In the genomic region with DNA sequence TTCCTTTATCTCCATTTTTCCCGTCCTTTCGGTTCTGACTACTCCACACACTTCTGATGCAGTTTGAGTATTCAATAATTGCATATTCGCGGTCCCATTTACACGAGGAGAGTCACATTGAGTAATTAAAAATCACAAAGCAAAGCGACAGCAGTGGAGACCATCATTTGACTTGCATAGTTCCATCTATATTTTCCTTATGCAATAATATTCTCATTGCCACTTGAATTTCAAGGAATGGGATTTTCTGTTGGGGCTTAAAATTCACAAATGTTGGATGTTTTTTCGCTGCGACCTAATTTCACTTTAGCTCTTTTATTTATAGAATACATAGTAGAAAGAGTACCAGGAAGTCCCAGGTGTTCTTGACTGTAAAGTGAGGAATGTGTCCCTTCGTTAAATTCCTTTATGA, we compare ENCODE assay signal across 8 cellular contexts.
DNase-seq lines count a peak whose midpoint lies in the region; ATAC-seq and TF ChIP-seq lines count a peak whose summit lies in the region.

No MANE protein-coding gene starts in this region.

- H3K9me3 ChIP-seq in ectodermal cell (ENCODE audit: control insufficient read depth, low read length): no peaks in the 10 kb centered on the region
- no peaks in the 10 kb centered on the region for H3K9me3 ChIP-seq in neural progenitor cell (ENCODE audit: low read depth)

- H3K27me3 ChIP-seq in ectodermal cell (ENCODE audit: control insufficient read depth, insufficient read depth, low read length, poor library complexity, severe bottlenecking): peaks cover 4% of the 10 kb centered on the region
- no peaks in the 10 kb centered on the region for H3K27me3 ChIP-seq in neural progenitor cell

- no peak for TF ChIP-seq POLR2A in NB4 (IDR thresholded peaks at IDR 0.05; ENCODE audit: extremely low read depth, insufficient read length)

- no peaks in the 10 kb centered on the region for H4K20me1 ChIP-seq in neural progenitor cell (ENCODE audit: low read depth)

- H3K36me3 ChIP-seq in ectodermal cell (ENCODE audit: control insufficient read depth, insufficient read depth, low read length): no peaks in the 10 kb centered on the region
- H3K36me3 ChIP-seq in neural progenitor cell: no peaks in the 10 kb centered on the region

- H3K4me1 Mint-ChIP-seq in CD14-positive monocyte (peaks cover 21% of the 10 kb centered on the region), neural progenitor cell (peaks cover 29% of the 10 kb centered on the region)

- H3K4me2 ChIP-seq in neural progenitor cell: peak overlapping the region; percentile 68

- H3K27ac ChIP-seq in ectodermal cell (ENCODE audit: insufficient read depth, low read depth, low read length, poor library complexity, severe bottlenecking) (peak overlapping the region; percentile 47), neural progenitor cell (no peak overlapping the region)

- H3K79me2 ChIP-seq in neural progenitor cell (ENCODE audit: low read depth): peaks cover 34% of the 10 kb centered on the region

- H3K9me3 Mint-ChIP-seq in CD14-positive monocyte: peaks cover 0 to 6% (median 0%) of the 10 kb centered on the region in 7 donors
- H3K9me3 Mint-ChIP-seq in neural progenitor cell: peaks cover 6% of the 10 kb centered on the region

- peaks cover 20% of the 10 kb centered on the region for H3F3A ChIP-seq in neural progenitor cell (ENCODE audit: low read depth)

- 58 to 65% methylated on average over 7 of the region's 9 CpGs for WGBS in ectodermal cell, 2 experiments

- H3K4me3 Mint-ChIP-seq in CD14-positive monocyte (peak overlapping the region; percentile 90 to 93), neural progenitor cell (peak overlapping the region; percentile 87)

- intact Hi-C loops in CD14-positive monocyte (cut with micrococcal nuclease): no loop called here

- H3K36me3 Mint-ChIP-seq in CD14-positive monocyte (peaks cover 0 to 1% of the 10 kb centered on the region in 2 donors), neural progenitor cell (peaks cover 12% of the 10 kb centered on the region)

- H2AFZ ChIP-seq in neural progenitor cell (replicated peaks): peak overlapping the region; percentile 96

- H3K27me3 Mint-ChIP-seq in CD14-positive monocyte (ENCODE audit: low read depth in 3 of 3): peaks cover 3 to 19% (median 11%) of the 10 kb centered on the region in 3 donors
- H3K27me3 Mint-ChIP-seq in neural progenitor cell (ENCODE audit: insufficient read depth, low read depth): peaks cover 7% of the 10 kb centered on the region

- no peak for ATAC-seq in GM18517 (IDR thresholded peaks at IDR 0.05; ENCODE audit: unreplicated experiment)

- H3K4me1 ChIP-seq in ectodermal cell (ENCODE audit: control insufficient read depth, insufficient read depth, low read length) (no peaks in the 10 kb centered on the region), neural progenitor cell (peaks cover 31% of the 10 kb centered on the region)

- no peak for DNase-seq in CD14-positive monocyte (ENCODE audit: low spot score)
- no peak for DNase-seq in NB4 (ENCODE audit: low read depth)
- DNase-seq in neural progenitor cell (ENCODE audit: low spot score): no peak
- no peak for DNase-seq in stimulated activated CD4-positive, alpha-beta T cell treated with anti-CD3 and anti-CD28 coated beads, Interleukin-4, amount 100 ng/mL, for 1 hour
- no peak for DNase-seq in DMS114 treated with DMSO at 0.1 percent for 48 hours (lab: John Stamatoyannopoulos, UW; ENCODE audit: unreplicated experiment)
- no peak for DNase-seq in Kasumi-1 (lab: John Stamatoyannopoulos, UW)

- peak overlapping the region; percentile 49 for H3K4me3 ChIP-seq in NB4 (ENCODE audit: low read depth, low read length)
- no peak overlapping the region for H3K4me3 ChIP-seq in ectodermal cell (ENCODE audit: insufficient read depth, low read depth, low read length)
- H3K4me3 ChIP-seq in neural progenitor cell: peak overlapping the region; percentile 27

- H3K27ac Mint-ChIP-seq in CD14-positive monocyte: peak overlapping the region; percentile 68 to 93 (median 86)
- H3K27ac Mint-ChIP-seq in neural progenitor cell: peak overlapping the region; percentile 55

- TF ChIP-seq CTCF in CD14-positive monocyte (IDR thresholded peaks at IDR 0.05) (no peak), NB4 (IDR thresholded peaks at IDR 0.05; ENCODE audit: low read depth, low read length) (no peak), neural progenitor cell (IDR thresholded peaks at IDR 0.05) (no peak)

- no peak overlapping the region for H3K9ac ChIP-seq in neural progenitor cell
